26 cellular contexts compared by ENCODE assay signal in the genomic region with DNA sequence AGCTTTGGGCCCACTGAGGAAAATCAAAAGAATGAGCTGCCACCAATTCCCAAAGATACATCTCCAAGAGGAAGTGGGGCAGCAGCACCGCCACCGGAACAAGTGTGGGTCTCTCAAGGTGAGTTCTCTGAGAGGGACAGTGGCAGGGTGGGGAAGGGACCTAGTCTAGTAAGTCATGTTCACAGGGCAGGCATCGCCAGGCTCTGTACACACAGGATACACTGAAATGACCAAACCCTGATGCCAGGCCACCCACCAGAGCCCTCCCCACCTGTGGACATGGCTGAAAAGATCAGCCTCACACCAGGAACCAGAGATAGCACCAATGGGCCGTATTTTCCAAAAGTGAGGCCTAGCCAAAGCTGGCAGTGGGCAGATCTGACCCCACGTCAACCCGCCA.
"Had no signal": no experiment of that assay in that cellular context is flagged by ENCODE, and none has a peak within 500 bp of the region (broad histone marks: within the 10 kb centered on the region; RNA-seq: fewer than 3 reads in every experiment).

No MANE protein-coding gene starts in this region.

- H3K4me3 ChIP-seq: Peyer's patch had no signal

- H3K9me3 ChIP-seq: Peyer's patch had no signal

- H3K36me3 ChIP-seq: Peyer's patch had no signal

- H3K27me3 ChIP-seq: Peyer's patch had no signal

- FAIRE-seq: bronchial epithelial cell had no signal

- DNase-seq: activated CD4-positive, alpha-beta T cell treated with anti-CD3 and anti-CD28 coated beads for 36 hours; activated CD4-positive, alpha-beta T cell treated with anti-CD3 and anti-CD28 coated beads, Interleukin-2, amount 10 ng/mL, durations not matched to agents 7 days and 5 days; activated CD4-positive, alpha-beta T cell treated with anti-CD3 and anti-CD28 coated beads, Interleukin-2, amount 50 U/mL, for 48 hours; activated CD8-positive, alpha-beta T cell treated with anti-CD3 and anti-CD28 coated beads, Interleukin-2, amount 10 ng/mL, durations not matched to agents 7 days and 5 days; activated naive CD4-positive, alpha-beta T cell treated with anti-CD3 and anti-CD28 coated beads, Interleukin-2, amount 10 ng/mL, durations not matched to agents 7 days and 5 days; activated naive CD8-positive, alpha-beta T cell treated with anti-CD3 and anti-CD28 coated beads, Interleukin-2, amount 50 U/mL, for 24 hours; activated T-cell treated with anti-CD3 and anti-CD28 coated beads, Interleukin-2, amount 50 U/mL, for 24 hours; anterior cingulate cortex; central memory CD4-positive, alpha-beta T cell; Karpas-422; KBM-7; NCI-H1105; NCI-H1417 treated with DMSO at 0.1 percent for 48 hours; NCI-H187 treated with DMSO at 0.1 percent for 48 hours; NCI-H2081; NCI-H226; NCI-H526; NCI-H748 treated with DMSO at 0.1 percent for 48 hours; NK-92 treated with Interleukin-12 subunit alpha and Interleukin-12 subunit beta, amount 100 ng/mL, for 24 hours; PC-3; RPMI8226; T1000 had no signal

- ATAC-seq: activated CD4-positive, alpha-beta T cell treated with anti-CD3 and anti-CD28 coated beads for 36 hours; activated CD4-positive, CD25-positive, alpha-beta regulatory T cell treated with anti-CD3 and anti-CD28 coated beads, Interleukin-2, amount 50 U/mL, for 24 hours; activated CD8-positive, alpha-beta T cell treated with anti-CD3 and anti-CD28 coated beads, Interleukin-2, amount 10 ng/mL, durations not matched to agents 7 days and 5 days; activated naive CD8-positive, alpha-beta T cell treated with anti-CD3 and anti-CD28 coated beads, Interleukin-2, amount 50 U/mL, for 24 hours; PC-3; Right ventricle myocardium inferior had no signal

- H3K27ac ChIP-seq: Peyer's patch had no signal

- H3K4me1 ChIP-seq: Peyer's patch had no signal
